8 cellular contexts compared by ENCODE assay signal in the genomic region with DNA sequence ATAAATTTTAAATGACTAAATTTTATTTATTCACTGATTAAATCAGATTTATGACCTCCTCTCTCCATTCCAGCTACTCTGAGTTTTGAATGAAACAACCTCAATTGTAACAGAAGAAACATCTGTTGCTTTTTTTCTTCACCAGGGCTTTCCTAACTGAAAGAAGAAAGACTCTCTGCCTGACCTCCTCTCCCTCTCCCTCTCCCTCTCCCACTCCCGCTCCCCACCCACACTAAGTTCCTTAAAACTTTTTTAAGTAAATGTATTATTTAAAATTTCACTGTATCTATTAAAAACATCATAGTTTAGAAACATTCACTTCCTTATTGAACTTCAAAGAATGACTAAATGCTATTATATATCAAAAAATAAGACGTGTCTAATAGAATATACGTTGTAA.
DNase-seq lines count a peak whose midpoint lies in the region; ATAC-seq and TF ChIP-seq lines count a peak whose summit lies in the region.

No MANE protein-coding gene starts in this region.

- no peaks in the 10 kb centered on the region for H3K9me3 ChIP-seq in KOPT-K1 (ENCODE audit: insufficient read depth, low read length, poor library complexity, severe bottlenecking)
- H3K9me3 ChIP-seq in WERI-Rb-1 (ENCODE audit: severe bottlenecking), result no peaks in the 10 kb centered on the region

- H3K27ac ChIP-seq in KOPT-K1 (ENCODE audit: low read depth, low read length, poor library complexity, severe bottlenecking) (peak overlapping the region; percentile 86), coronary artery (no peak overlapping the region), WERI-Rb-1 (no peak overlapping the region)

- peak overlapping the region; percentile 66 for H3K4me3 ChIP-seq in coronary artery
- H3K4me3 ChIP-seq in WERI-Rb-1 (ENCODE audit: low read depth, low read length), result no peak overlapping the region

- H3K4me3 Mint-ChIP-seq in nephron progenitor cell, result peak overlapping the region; percentile 94

- H3K36me3 ChIP-seq in KOPT-K1 (ENCODE audit: insufficient read depth, low read length) (peaks cover 27% of the 10 kb centered on the region), WERI-Rb-1 (no peaks in the 10 kb centered on the region)

- DNase-seq in DMS 273 (lab: John Stamatoyannopoulos, UW; ENCODE audit: unreplicated experiment), result peak; percentile 78
- no peak for DNase-seq in coronary artery (ENCODE audit: low spot score)
- no peak for DNase-seq in nephron progenitor cell
- no peak for DNase-seq in stimulated activated CD4-positive, alpha-beta T cell treated with anti-CD3 and anti-CD28 coated beads, Interleukin-4, amount 100 ng/mL, for 1 hour
- DNase-seq in WERI-Rb-1, result no peak

- ATAC-seq in GM19328 (IDR thresholded peaks at IDR 0.05; ENCODE audit: unreplicated experiment), result no peak
- ATAC-seq in GM18861 (IDR thresholded peaks at IDR 0.05; ENCODE audit: unreplicated experiment), result no peak

- H3K27me3 Mint-ChIP-seq in nephron progenitor cell (ENCODE audit: low read depth, poor library complexity), result no peaks in the 10 kb centered on the region

- TF ChIP-seq CTCF in coronary artery (IDR thresholded peaks at IDR 0.05), result no peak
- no peak for TF ChIP-seq CTCF in nephron progenitor cell (IDR thresholded peaks at IDR 0.05)
- TF ChIP-seq CTCF in WERI-Rb-1 (IDR thresholded peaks at IDR 0.05; ENCODE audit: low read depth, low read length), result no peak

- peaks cover 40% of the 10 kb centered on the region for H3K36me3 Mint-ChIP-seq in nephron progenitor cell (ENCODE audit: low read depth)

- H3K27me3 ChIP-seq in WERI-Rb-1 (ENCODE audit: insufficient read depth, low read depth, severe bottlenecking), result no peaks in the 10 kb centered on the region

- H3K4me1 Mint-ChIP-seq in nephron progenitor cell, result peaks cover 29% of the 10 kb centered on the region

- peak overlapping the region; percentile 82 for H3K27ac Mint-ChIP-seq in nephron progenitor cell

- H3K9me3 Mint-ChIP-seq in nephron progenitor cell, result no peaks in the 10 kb centered on the region
